Comparison of ENCODE assay signal across 14 cellular contexts in genomic region chr7:55026867-55027490, GRCh38. TPM values are rescaled to one million over a fixed set of nuclear protein-coding genes. Genes with fewer than 3 reads are reported as not detected.
DNase-seq lines count a peak whose midpoint lies in the region; ATAC-seq and TF ChIP-seq lines count a peak whose summit lies in the region.
"Had no signal": no experiment of that assay in that cellular context is flagged by ENCODE, and none has a peak within 500 bp of the region (broad histone marks: within the 10 kb centered on the region; RNA-seq: fewer than 3 reads in every experiment).

No MANE protein-coding gene starts in this region.

- in situ Hi-C loops in brain microvascular endothelial cell (cut with HindIII; ENCODE audit: low pct_ligation_motif_present, low sequenced_read_pairs), result no loop called here

- 84 to 86% methylated on average over 4 of the region's 4 CpGs for WGBS in sigmoid colon, 2 donors

- H3K4me3 ChIP-seq in brain microvascular endothelial cell (ENCODE audit: low read depth, low read length) (no peak overlapping the region), left ventricle myocardium inferior (no peak overlapping the region), sigmoid colon (no peak overlapping the region)

- TF ChIP-seq POLR2A in sigmoid colon (IDR thresholded peaks at IDR 0.05), result no peak

- TF ChIP-seq CTCF in brain microvascular endothelial cell (IDR thresholded peaks at IDR 0.05; ENCODE audit: low read depth, low read length, missing control alignments), result no peak
- TF ChIP-seq CTCF in left ventricle myocardium inferior (IDR thresholded peaks at IDR 0.05; ENCODE audit: borderline replicate concordance), result no peak
- no peak for TF ChIP-seq CTCF in sigmoid colon (IDR thresholded peaks at IDR 0.05)

- peaks cover 30% of the 10 kb centered on the region for H3K4me1 ChIP-seq in left ventricle myocardium inferior
- H3K4me1 ChIP-seq in sigmoid colon, result peaks cover 0 to 68% (median 55%) of the 10 kb centered on the region in 4 donors

- DNase-seq in AG20443 (ENCODE audit: low spot score) (peak; percentile 69), brain microvascular endothelial cell (no peak), left ventricle myocardium inferior (no peak), sigmoid colon (no peak), retina (no peak)
- DNase-seq in activated CD8-positive, alpha-beta memory T cell treated with anti-CD3 and anti-CD28 coated beads, Interleukin-2, amount 50 U/mL, for 4 hours, result no peak
- DNase-seq in activated CD4-positive, CD25-positive, alpha-beta regulatory T cell treated with anti-CD3 and anti-CD28 coated beads, Interleukin-2, amount 50 U/mL, for 72 hours, result no peak
- DNase-seq: activated T-cell treated with anti-CD3 and anti-CD28 coated beads, Interleukin-2, amount 50 U/mL, for 72 hours; kidney glomerular epithelial cell; MV-4-11; NCI-H446 treated with DMSO at 0.1 percent for 48 hours; stimulated activated CD4-positive, alpha-beta T cell treated with anti-CD3 and anti-CD28 coated beads, Interleukin-4, amount 100 ng/mL, for 1 hour; WERI-Rb-1 had no signal

- H3K36me3 ChIP-seq in brain microvascular endothelial cell (replicated peaks) (peaks cover 3% of the 10 kb centered on the region), left ventricle myocardium inferior (no peaks in the 10 kb centered on the region), sigmoid colon (no peaks in the 10 kb centered on the region)
- H3K36me3 ChIP-seq: WERI-Rb-1 had no signal

- ATAC-seq in HG02870 (IDR thresholded peaks at IDR 0.05; ENCODE audit: unreplicated experiment), result no peak
- ATAC-seq: activated T-cell treated with anti-CD3 and anti-CD28 coated beads, Interleukin-2, amount 50 U/mL, for 72 hours had no signal

- intact Hi-C loops in left ventricle myocardium inferior (cut with micrococcal nuclease) (no loop called here), sigmoid colon (cut with DNase I) (no loop called here)

- H3K27ac ChIP-seq in brain microvascular endothelial cell (peak overlapping the region; percentile 3), left ventricle myocardium inferior (replicated peaks) (peak overlapping the region; percentile 49), sigmoid colon (peak overlapping the region; percentile 12 to 74 (median 69))
- H3K27ac ChIP-seq: WERI-Rb-1 had no signal

- H3K27me3 ChIP-seq in brain microvascular endothelial cell (replicated peaks) (no peaks in the 10 kb centered on the region), left ventricle myocardium inferior (ENCODE audit: low read depth) (no peaks in the 10 kb centered on the region), sigmoid colon (no peaks in the 10 kb centered on the region)

- no peaks in the 10 kb centered on the region for H3K9me3 ChIP-seq in left ventricle myocardium inferior (replicated peaks)
- no peaks in the 10 kb centered on the region for H3K9me3 ChIP-seq in sigmoid colon

- no peak for TF ChIP-seq EP300 in sigmoid colon (IDR thresholded peaks at IDR 0.05)

RNA-seq across cellular contexts. Expression of gene EGFR, which starts 8.2 kb away (rescaled TPM):
- total RNA-seq in left ventricle myocardium inferior (6.1 TPM), sigmoid colon (10 to 100 TPM; 35.6 to 61.5 (median 40.8) TPM)
- polyA plus RNA-seq in sigmoid colon, result 10 to 100 TPM in 1 of 3 donors, 1 to 10 TPM in 2; 3.6 to 10.7 (median 5.5) TPM

Comparison
In these comparisons a context has a peak if more than half of its experiments do, and no peak if none do; other contexts are left out.
1. H3K27ac ChIP-seq: peak in every context shown above with its lines; median percentile 69 in sigmoid colon; 49 in left ventricle myocardium inferior; 3 in brain microvascular endothelial cell.